In genomic region chr10:11874568-11875182, GRCh38 we compare ENCODE assay signal across 8 cellular contexts. TPM values are rescaled to one million over a fixed set of nuclear protein-coding genes. Genes with fewer than 3 reads are reported as not detected.
A peak's percentile ranks its signal among the peaks of the same experiment; 100 is the strongest.
DNase-seq lines count a peak whose midpoint lies in the region; ATAC-seq and TF ChIP-seq lines count a peak whose summit lies in the region.

No MANE protein-coding gene starts in this region.

- H3K4me3 ChIP-seq in A673 (ENCODE audit: low read depth, low read length, poor library complexity, severe bottlenecking): no peak overlapping the region

- DNase-seq in A673 (ENCODE audit: low spot score) (peak; percentile 88), nucleus accumbens (lab: John Stamatoyannopoulos, UW) (peak in 35 of 56 donors; percentile 5 to 67 (median 35)), ureter (ENCODE audit: low spot score) (peak; percentile 76), NCI-H128 (lab: John Stamatoyannopoulos, UW; ENCODE audit: unreplicated experiment) (no peak)
- DNase-seq in activated CD4-positive, alpha-beta T cell treated with anti-CD3 and anti-CD28 coated beads, Interleukin-2, amount 50 U/mL, for 1 hour: peak; percentile 4

- no peaks in the 10 kb centered on the region for H3K27me3 ChIP-seq in A673 (replicated peaks; ENCODE audit: insufficient read depth, low read depth, low read length, poor library complexity)

- intact Hi-C loops in A673 (cut with micrococcal nuclease; ENCODE audit: unreplicated experiment): loop anchor here (10.0 kb wide), 1 partner anchor 80 kb away; no protein-coding TSS in a partner anchor

- ATAC-seq in HG02798 (IDR thresholded peaks at IDR 0.05; ENCODE audit: poor library complexity, unreplicated experiment) (peak; percentile 42), esophagus mucosa (peak; percentile 58), GM19328 (IDR thresholded peaks at IDR 0.05; ENCODE audit: unreplicated experiment) (no peak)

- H3K4me1 ChIP-seq in A673 (ENCODE audit: insufficient read depth, low read length, poor library complexity, severe bottlenecking): peaks cover 39% of the 10 kb centered on the region

- H3K27ac ChIP-seq in A673 (ENCODE audit: low read depth, low read length, poor library complexity, severe bottlenecking): peak overlapping the region; percentile 64

- TF ChIP-seq CTCF in A673 (conservative IDR thresholded peaks at IDR 0.05; ENCODE audit: low read depth, low read length): no peak

- CTCF ChIA-PET in A673 (lab: Charles Lee): interaction anchor here (0.6 to 1.0 kb wide), 3 partner anchors 9 to 91 kb away, joined by 3 to 5 read pairs (median 3); no protein-coding TSS in a partner anchor

- H3K9me3 ChIP-seq in A673 (ENCODE audit: low read depth, low read length, poor library complexity, severe bottlenecking): no peaks in the 10 kb centered on the region

- POLR2A ChIA-PET in A673 (lab: Charles Lee; ENCODE audit: low non-redundant PET): no interaction called here

- no TSS peak for BruUV-seq in A673 (replicated peaks; lab: Mats Ljungman, UMichigan)

- peaks cover 1% of the 10 kb centered on the region for H3K36me3 ChIP-seq in A673 (ENCODE audit: insufficient read depth, low read length, poor library complexity, severe bottlenecking)

RNA-seq across cellular contexts. Expression of gene PROSER2, which starts 51.5 kb away (rescaled TPM):
- total RNA-seq in A673 (2021): 37.1 and 40.4 TPM in 2 replicates
- 10.1 TPM for total RNA-seq in esophagus mucosa
- 21.5 TPM for total RNA-seq in ureter
